1 cellular context compared by ENCODE assay signal in genomic region chr11:561148-562003, GRCh38.
TF ChIP-seq lines count a peak whose summit lies in the region.

No MANE protein-coding gene starts in this region.

TF ChIP-seq in HepG2, 621 proteins besides CTCF, POLR2A, EP300 and RAD21 (continued from another document and continues in another):
- TF ChIP-seq, protein P1, sequence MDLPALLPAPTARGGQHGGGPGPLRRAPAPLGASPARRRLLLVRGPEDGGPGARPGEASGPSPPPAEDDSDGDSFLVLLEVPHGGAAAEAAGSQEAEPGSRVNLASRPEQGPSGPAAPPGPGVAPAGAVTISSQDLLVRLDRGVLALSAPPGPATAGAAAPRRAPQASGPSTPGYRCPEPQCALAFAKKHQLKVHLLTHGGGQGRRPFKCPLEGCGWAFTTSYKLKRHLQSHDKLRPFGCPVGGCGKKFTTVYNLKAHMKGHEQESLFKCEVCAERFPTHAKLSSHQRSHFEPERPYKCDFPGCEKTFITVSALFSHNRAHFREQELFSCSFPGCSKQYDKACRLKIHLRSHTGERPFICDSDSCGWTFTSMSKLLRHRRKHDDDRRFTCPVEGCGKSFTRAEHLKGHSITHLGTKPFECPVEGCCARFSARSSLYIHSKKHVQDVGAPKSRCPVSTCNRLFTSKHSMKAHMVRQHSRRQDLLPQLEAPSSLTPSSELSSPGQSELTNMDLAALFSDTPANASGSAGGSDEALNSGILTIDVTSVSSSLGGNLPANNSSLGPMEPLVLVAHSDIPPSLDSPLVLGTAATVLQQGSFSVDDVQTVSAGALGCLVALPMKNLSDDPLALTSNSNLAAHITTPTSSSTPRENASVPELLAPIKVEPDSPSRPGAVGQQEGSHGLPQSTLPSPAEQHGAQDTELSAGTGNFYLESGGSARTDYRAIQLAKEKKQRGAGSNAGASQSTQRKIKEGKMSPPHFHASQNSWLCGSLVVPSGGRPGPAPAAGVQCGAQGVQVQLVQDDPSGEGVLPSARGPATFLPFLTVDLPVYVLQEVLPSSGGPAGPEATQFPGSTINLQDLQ (CRISPR knock-in tag; IDR thresholded peaks at IDR 0.05): 0 out of 2 replicates have a peak, but pooled peaks have one; percentile 35
- no peak for TF ChIP-seq ZNF737 (CRISPR knock-in tag; IDR thresholded peaks at IDR 0.05; ENCODE audit: borderline replicate concordance)
- TF ChIP-seq IKZF1 (IDR thresholded peaks at IDR 0.05): no peak
- TF ChIP-seq, protein P2, sequence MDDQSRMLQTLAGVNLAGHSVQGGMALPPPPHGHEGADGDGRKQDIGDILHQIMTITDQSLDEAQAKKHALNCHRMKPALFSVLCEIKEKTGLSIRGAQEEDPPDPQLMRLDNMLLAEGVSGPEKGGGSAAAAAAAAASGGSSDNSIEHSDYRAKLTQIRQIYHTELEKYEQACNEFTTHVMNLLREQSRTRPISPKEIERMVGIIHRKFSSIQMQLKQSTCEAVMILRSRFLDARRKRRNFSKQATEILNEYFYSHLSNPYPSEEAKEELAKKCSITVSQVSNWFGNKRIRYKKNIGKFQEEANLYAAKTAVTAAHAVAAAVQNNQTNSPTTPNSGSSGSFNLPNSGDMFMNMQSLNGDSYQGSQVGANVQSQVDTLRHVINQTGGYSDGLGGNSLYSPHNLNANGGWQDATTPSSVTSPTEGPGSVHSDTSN (CRISPR knock-in tag; IDR thresholded peaks at IDR 0.05; ENCODE audit: borderline replicate concordance): no peak
- no peak for TF ChIP-seq ELK4 (CRISPR knock-in tag; IDR thresholded peaks at IDR 0.05; ENCODE audit: borderline replicate concordance)
- TF ChIP-seq FOXJ3 (CRISPR knock-in tag; IDR thresholded peaks at IDR 0.05; ENCODE audit: borderline replicate concordance): no peak
- no peak for TF ChIP-seq AHR (CRISPR knock-in tag; IDR thresholded peaks at IDR 0.05)
- 0 out of 2 replicates have a peak, but pooled peaks have one; percentile 37 for TF ChIP-seq TIGD3 (CRISPR knock-in tag; IDR thresholded peaks at IDR 0.05; ENCODE audit: borderline replicate concordance)
- 0 out of 2 replicates have a peak, but pooled peaks have one; percentile 39 for TF ChIP-seq ISL2 (CRISPR knock-in tag; IDR thresholded peaks at IDR 0.05)
- TF ChIP-seq ZBTB1 (CRISPR knock-in tag; IDR thresholded peaks at IDR 0.05; ENCODE audit: borderline replicate concordance): no peak
- TF ChIP-seq ZFY (CRISPR knock-in tag; IDR thresholded peaks at IDR 0.05): peak; percentile 65; the same call in 1 of the 2 replicates
- no peak for TF ChIP-seq SSRP1 (CRISPR knock-in tag; IDR thresholded peaks at IDR 0.05)
- no peak for TF ChIP-seq ATM (IDR thresholded peaks at IDR 0.05; ENCODE audit: borderline replicate concordance)
- no peak for TF ChIP-seq PHF20 (CRISPR knock-in tag; IDR thresholded peaks at IDR 0.05)
- no peak for TF ChIP-seq NFKBIZ (CRISPR knock-in tag; IDR thresholded peaks at IDR 0.05)
- TF ChIP-seq, protein P3, sequence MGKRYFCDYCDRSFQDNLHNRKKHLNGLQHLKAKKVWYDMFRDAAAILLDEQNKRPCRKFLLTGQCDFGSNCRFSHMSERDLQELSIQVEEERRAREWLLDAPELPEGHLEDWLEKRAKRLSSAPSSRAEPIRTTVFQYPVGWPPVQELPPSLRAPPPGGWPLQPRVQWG (CRISPR knock-in tag; IDR thresholded peaks at IDR 0.05; ENCODE audit: borderline replicate concordance, low read depth): no peak
- no peak for TF ChIP-seq ISX (CRISPR knock-in tag; conservative IDR thresholded peaks at IDR 0.05)
- TF ChIP-seq ATF1 (CRISPR knock-in tag; IDR thresholded peaks at IDR 0.05): no peak
- TF ChIP-seq PHF21A (CRISPR knock-in tag; IDR thresholded peaks at IDR 0.05): peak; percentile 66
- peak; percentile 92 for TF ChIP-seq SAP130 (CRISPR knock-in tag; IDR thresholded peaks at IDR 0.05; ENCODE audit: low read depth)
- no peak for TF ChIP-seq ZFP36L1 (CRISPR knock-in tag; IDR thresholded peaks at IDR 0.05)
- TF ChIP-seq LCORL (IDR thresholded peaks at IDR 0.05): no peak
- TF ChIP-seq LCORL (CRISPR knock-in tag; IDR thresholded peaks at IDR 0.05): peak; percentile 42
- TF ChIP-seq CC2D1A (CRISPR knock-in tag; IDR thresholded peaks at IDR 0.05): no peak
- TF ChIP-seq TEAD2 (CRISPR knock-in tag; IDR thresholded peaks at IDR 0.05): no peak
- TF ChIP-seq NCOA2 (CRISPR knock-in tag; IDR thresholded peaks at IDR 0.05): 0 out of 2 replicates have a peak, but pooled peaks have one; percentile 21
- TF ChIP-seq SETDB1 (CRISPR knock-in tag; IDR thresholded peaks at IDR 0.05; ENCODE audit: borderline replicate concordance): no peak
- no peak for TF ChIP-seq SIX1 (CRISPR knock-in tag; IDR thresholded peaks at IDR 0.05; ENCODE audit: borderline replicate concordance)
- TF ChIP-seq SNAI1 (CRISPR knock-in tag; IDR thresholded peaks at IDR 0.05; ENCODE audit: borderline replicate concordance): no peak
- TF ChIP-seq ZNF615 (CRISPR knock-in tag; IDR thresholded peaks at IDR 0.05; ENCODE audit: borderline replicate concordance): no peak
- peak; percentile 47; the same call in 1 of the 2 replicates for TF ChIP-seq ZNF343 (CRISPR knock-in tag; IDR thresholded peaks at IDR 0.05)
- TF ChIP-seq CHCHD3 (CRISPR knock-in tag; IDR thresholded peaks at IDR 0.05): no peak
- TF ChIP-seq STAG1 (CRISPR knock-in tag; IDR thresholded peaks at IDR 0.05): no peak; the same call in 1 of the 2 replicates
- TF ChIP-seq ZNF747 (CRISPR knock-in tag; IDR thresholded peaks at IDR 0.05; ENCODE audit: borderline replicate concordance): no peak
- TF ChIP-seq SRSF4 (IDR thresholded peaks at IDR 0.05; ENCODE audit: low read depth, low read length, poor library complexity, severe bottlenecking): no peak
- TF ChIP-seq NFIB (CRISPR knock-in tag; IDR thresholded peaks at IDR 0.05; ENCODE audit: borderline replicate concordance): no peak
- no peak for TF ChIP-seq LRRFIP1 (CRISPR knock-in tag; conservative IDR thresholded peaks at IDR 0.05)
- TF ChIP-seq, protein P4, sequence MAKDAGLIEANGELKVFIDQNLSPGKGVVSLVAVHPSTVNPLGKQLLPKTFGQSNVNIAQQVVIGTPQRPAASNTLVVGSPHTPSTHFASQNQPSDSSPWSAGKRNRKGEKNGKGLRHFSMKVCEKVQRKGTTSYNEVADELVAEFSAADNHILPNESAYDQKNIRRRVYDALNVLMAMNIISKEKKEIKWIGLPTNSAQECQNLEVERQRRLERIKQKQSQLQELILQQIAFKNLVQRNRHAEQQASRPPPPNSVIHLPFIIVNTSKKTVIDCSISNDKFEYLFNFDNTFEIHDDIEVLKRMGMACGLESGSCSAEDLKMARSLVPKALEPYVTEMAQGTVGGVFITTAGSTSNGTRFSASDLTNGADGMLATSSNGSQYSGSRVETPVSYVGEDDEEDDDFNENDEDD (CRISPR knock-in tag; IDR thresholded peaks at IDR 0.05; ENCODE audit: borderline replicate concordance): no peak
- TF ChIP-seq, protein P5, sequence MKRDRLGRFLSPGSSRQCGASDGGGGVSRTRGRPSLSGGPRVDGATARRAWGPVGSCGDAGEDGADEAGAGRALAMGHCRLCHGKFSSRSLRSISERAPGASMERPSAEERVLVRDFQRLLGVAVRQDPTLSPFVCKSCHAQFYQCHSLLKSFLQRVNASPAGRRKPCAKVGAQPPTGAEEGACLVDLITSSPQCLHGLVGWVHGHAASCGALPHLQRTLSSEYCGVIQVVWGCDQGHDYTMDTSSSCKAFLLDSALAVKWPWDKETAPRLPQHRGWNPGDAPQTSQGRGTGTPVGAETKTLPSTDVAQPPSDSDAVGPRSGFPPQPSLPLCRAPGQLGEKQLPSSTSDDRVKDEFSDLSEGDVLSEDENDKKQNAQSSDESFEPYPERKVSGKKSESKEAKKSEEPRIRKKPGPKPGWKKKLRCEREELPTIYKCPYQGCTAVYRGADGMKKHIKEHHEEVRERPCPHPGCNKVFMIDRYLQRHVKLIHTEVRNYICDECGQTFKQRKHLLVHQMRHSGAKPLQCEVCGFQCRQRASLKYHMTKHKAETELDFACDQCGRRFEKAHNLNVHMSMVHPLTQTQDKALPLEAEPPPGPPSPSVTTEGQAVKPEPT (CRISPR knock-in tag; IDR thresholded peaks at IDR 0.05; ENCODE audit: low read depth): no peak
- TF ChIP-seq ZNF18 (CRISPR knock-in tag; IDR thresholded peaks at IDR 0.05; ENCODE audit: insufficient replicate concordance): no peak
- no peak for TF ChIP-seq SMYD3 (CRISPR knock-in tag; IDR thresholded peaks at IDR 0.05)
- peak; percentile 50; the same call in 1 of the 2 replicates for TF ChIP-seq TAF1 (CRISPR knock-in tag; IDR thresholded peaks at IDR 0.05)
- no peak for TF ChIP-seq ZNF292 (CRISPR knock-in tag; IDR thresholded peaks at IDR 0.05; ENCODE audit: borderline replicate concordance, low read depth)
- TF ChIP-seq ZHX2 (IDR thresholded peaks at IDR 0.05; ENCODE audit: low read depth): no peak
- TF ChIP-seq ZHX2 (CRISPR knock-in tag; IDR thresholded peaks at IDR 0.05; ENCODE audit: borderline replicate concordance): no peak
